ENCODE assay signal across 2 cellular contexts in genomic region chr4:4869380-4869723, GRCh38.
TF ChIP-seq lines count a peak whose summit lies in the region.

No MANE protein-coding gene starts in this region.

TF ChIP-seq in SK-N-SH, 30 proteins besides CTCF, POLR2A, EP300 and RAD21 (continued from another document):
- TF ChIP-seq EZH2phosphoT487 (IDR thresholded peaks at IDR 0.05; ENCODE audit: borderline replicate concordance, low read depth) = peak; percentile 39; the same call in 1 of the 2 replicates
- no peak for TF ChIP-seq TEAD4 (IDR thresholded peaks at IDR 0.05; ENCODE audit: borderline replicate concordance, insufficient read depth)
- TF ChIP-seq PBX3 (IDR thresholded peaks at IDR 0.05) = no peak
- TF ChIP-seq MEF2A (IDR thresholded peaks at IDR 0.05; ENCODE audit: borderline replicate concordance, low read depth) = no peak

TF ChIP-seq in SK-N-SH treated with all-trans-retinoic acid at 6 μM for 48 hours, 23 proteins besides CTCF, POLR2A, EP300 and RAD21 (continued from another document):
- TF ChIP-seq POU6F1 (CRISPR knock-in tag; IDR thresholded peaks at IDR 0.05; ENCODE audit: borderline replicate concordance, low read depth) = no peak
- TF ChIP-seq ZNF70 (CRISPR knock-in tag; IDR thresholded peaks at IDR 0.05) = no peak
- no peak for TF ChIP-seq CSRNP3 (CRISPR knock-in tag; IDR thresholded peaks at IDR 0.05)
- TF ChIP-seq TOX (CRISPR knock-in tag; IDR thresholded peaks at IDR 0.05; ENCODE audit: borderline replicate concordance) = no peak
- TF ChIP-seq ZC3H10 (CRISPR knock-in tag; IDR thresholded peaks at IDR 0.05) = no peak
